In genomic region chr17:27544350-27545131, GRCh38 we compare ENCODE assay signal across 8 cellular contexts.
A peak's percentile ranks its signal among the peaks of the same experiment; 100 is the strongest.
DNase-seq lines count a peak whose midpoint lies in the region; ATAC-seq and TF ChIP-seq lines count a peak whose summit lies in the region.

No MANE protein-coding gene starts in this region.

- WGBS in adrenal gland, 4 donors = 82 to 88% (median 83%) methylated on average over 10 of the region's 10 CpGs

- H3K4me2 ChIP-seq in PC-9 = no peak overlapping the region

- peak overlapping the region; percentile 71 to 74 for H3K4me3 Mint-ChIP-seq in stimulated activated naive CD8-positive, alpha-beta T cell treated with anti-CD3 and anti-CD28 coated beads, Interleukin-15, amount 100 ng/mL, for 72 hours

- no peaks in the 10 kb centered on the region for H3K9me2 ChIP-seq in PC-9 (ENCODE audit: insufficient read depth)

- H3K27me3 ChIP-seq in PC-9 (ENCODE audit: insufficient read depth, low read depth) (no peaks in the 10 kb centered on the region), A673 (replicated peaks; ENCODE audit: insufficient read depth, low read depth, low read length, poor library complexity) (no peaks in the 10 kb centered on the region), adrenal gland (no peaks in the 10 kb centered on the region)

- no peaks in the 10 kb centered on the region for H3K9me3 Mint-ChIP-seq in stimulated activated naive CD8-positive, alpha-beta T cell treated with anti-CD3 and anti-CD28 coated beads, Interleukin-15, amount 100 ng/mL, for 72 hours

- no peak overlapping the region for H2AFZ ChIP-seq in PC-9

- H3K4me1 Mint-ChIP-seq in stimulated activated naive CD8-positive, alpha-beta T cell treated with anti-CD3 and anti-CD28 coated beads, Interleukin-15, amount 100 ng/mL, for 72 hours = peaks cover 86% of the 10 kb centered on the region

- no peak for TF ChIP-seq CTCF in PC-9 (conservative IDR thresholded peaks at IDR 0.05)
- no peak for TF ChIP-seq CTCF in astrocyte of the spinal cord (IDR thresholded peaks at IDR 0.05; ENCODE audit: low read depth, low read length)
- no peak for TF ChIP-seq CTCF in A673 (conservative IDR thresholded peaks at IDR 0.05; ENCODE audit: low read depth, low read length)
- no peak for TF ChIP-seq CTCF in adrenal gland (IDR thresholded peaks at IDR 0.05)

- no peaks in the 10 kb centered on the region for H3K9me3 ChIP-seq in PC-9 (ENCODE audit: insufficient read depth, low read depth)
- H3K9me3 ChIP-seq in A673 (ENCODE audit: low read depth, low read length, poor library complexity, severe bottlenecking) = no peaks in the 10 kb centered on the region
- H3K9me3 ChIP-seq in adrenal gland (replicated peaks in 1 of 3) = no peaks in the 10 kb centered on the region

- POLR2A ChIA-PET in PC-9 (lab: Charles Lee; ENCODE audit: unreplicated experiment) = no interaction called here
- POLR2A ChIA-PET in A673 (lab: Charles Lee; ENCODE audit: low non-redundant PET) = no interaction called here

- H3K27ac Mint-ChIP-seq in stimulated activated naive CD8-positive, alpha-beta T cell treated with anti-CD3 and anti-CD28 coated beads, Interleukin-15, amount 100 ng/mL, for 72 hours = peak overlapping the region; percentile 91 to 98

- CTCF ChIA-PET in PC-9 (lab: Charles Lee) (no interaction called here), A673 (lab: Charles Lee) (no interaction called here)

- in situ Hi-C loops in astrocyte of the spinal cord (cut with HindIII; ENCODE audit: low sequenced_read_pairs) = no loop called here

- peak; percentile 40 to 53 for DNase-seq in PC-9
- DNase-seq in astrocyte of the spinal cord (ENCODE audit: low read depth, low spot score) = peak; percentile 91
- peak; percentile 81 to 96 for DNase-seq in stimulated activated naive CD8-positive, alpha-beta T cell treated with anti-CD3 and anti-CD28 coated beads, Interleukin-15, amount 100 ng/mL, for 72 hours
- no peak for DNase-seq in A673 (ENCODE audit: low spot score)
- DNase-seq in NCI-H1048 (lab: John Stamatoyannopoulos, UW) = no peak
- no peak for DNase-seq in adrenal gland

- H3K79me2 ChIP-seq in PC-9 (ENCODE audit: low read depth) = no peaks in the 10 kb centered on the region

- ATAC-seq in GM18907 (IDR thresholded peaks at IDR 0.05; ENCODE audit: unreplicated experiment) (peak; percentile 82), HG02938 (IDR thresholded peaks at IDR 0.05; ENCODE audit: unreplicated experiment) (peak; percentile 89)
- ATAC-seq in stimulated activated naive CD8-positive, alpha-beta T cell treated with anti-CD3 and anti-CD28 coated beads, Interleukin-15, amount 100 ng/mL, for 72 hours = peak; percentile 93

- H3K4me1 ChIP-seq in PC-9 (replicated peaks; ENCODE audit: insufficient read depth) = peaks cover 6% of the 10 kb centered on the region; the same call in 1 of the 2 replicates
- H3K4me1 ChIP-seq in A673 (ENCODE audit: insufficient read depth, low read length, poor library complexity, severe bottlenecking) = peaks cover 3% of the 10 kb centered on the region
- peaks cover 24 to 40% of the 10 kb centered on the region in 2 donors for H3K4me1 ChIP-seq in adrenal gland (replicated peaks in 1 of 2)

- H3K27me3 Mint-ChIP-seq in stimulated activated naive CD8-positive, alpha-beta T cell treated with anti-CD3 and anti-CD28 coated beads, Interleukin-15, amount 100 ng/mL, for 72 hours = no peaks in the 10 kb centered on the region

- H3F3A ChIP-seq in PC-9 (ENCODE audit: insufficient read depth, low read depth) = no peaks in the 10 kb centered on the region

- no TSS peak for BruUV-seq in PC-9 (replicated peaks; lab: Mats Ljungman, UMichigan)
- BruUV-seq in A673 (replicated peaks; lab: Mats Ljungman, UMichigan) = no TSS peak

- no peaks in the 10 kb centered on the region for H3K36me3 ChIP-seq in PC-9 (ENCODE audit: low read depth)
- H3K36me3 ChIP-seq in A673 (ENCODE audit: insufficient read depth, low read length, poor library complexity, severe bottlenecking) = no peaks in the 10 kb centered on the region
- H3K36me3 ChIP-seq in adrenal gland (replicated peaks in 1 of 2) = no peaks in the 10 kb centered on the region

- H4K20me1 ChIP-seq in PC-9 (ENCODE audit: insufficient read depth) = no peaks in the 10 kb centered on the region; the same call in 1 of the 2 replicates

- no peak overlapping the region for H3K4me3 ChIP-seq in PC-9
- H3K4me3 ChIP-seq in astrocyte of the spinal cord (ENCODE audit: low read depth, low read length) = no peak overlapping the region
- H3K4me3 ChIP-seq in A673 (ENCODE audit: low read depth, low read length, poor library complexity, severe bottlenecking) = no peak overlapping the region
- no peak overlapping the region for H3K4me3 ChIP-seq in adrenal gland

- TF ChIP-seq POLR2A in adrenal gland (IDR thresholded peaks at IDR 0.05) = no peak

- intact Hi-C loops in PC-9 (cut with micrococcal nuclease; ENCODE audit: unreplicated experiment) (no loop called here), A673 (cut with micrococcal nuclease; ENCODE audit: unreplicated experiment) (loop anchor here (10.0 kb wide), 1 partner anchor 50 kb away; no protein-coding TSS in a partner anchor), adrenal gland (cut with DNase I) (no loop called here)

- no peak overlapping the region for H3K27ac ChIP-seq in PC-9
- H3K27ac ChIP-seq in A673 (ENCODE audit: low read depth, low read length, poor library complexity, severe bottlenecking) = no peak overlapping the region
- H3K27ac ChIP-seq in adrenal gland = no peak overlapping the region

Comparison
In these comparisons a context has a peak if more than half of its experiments do, and no peak if none do; other contexts are left out.
1. DNase-seq: peak in PC-9 (2 of 2), astrocyte of the spinal cord (single experiment) and stimulated activated naive CD8-positive, alpha-beta T cell treated with anti-CD3 and anti-CD28 coated beads, Interleukin-15, amount 100 ng/mL, for 72 hours (2 of 2); none in A673 (single experiment), NCI-H1048 (single experiment) and adrenal gland (0 of 7).
2. Peak in every context shown above with its lines, with median percentiles within 50 percentile points of each other: ATAC-seq.